In genomic region chr6:88246654-88247053, GRCh38 we compare ENCODE assay signal across 1 cellular context.
TF ChIP-seq lines count a peak whose summit lies in the region.

No MANE protein-coding gene starts in this region.

TF ChIP-seq in K562, 482 proteins besides CTCF, POLR2A, EP300 and RAD21 (continued from another document):
- TF ChIP-seq NFE2L1 (tag; IDR thresholded peaks at IDR 0.05; ENCODE audit: borderline replicate concordance, low read depth), result peak; percentile 20; the same call in 1 of the 2 replicates
- TF ChIP-seq CREB1 (IDR thresholded peaks at IDR 0.05), result no peak
- TF ChIP-seq CREB1 (CRISPR knock-in tag; IDR thresholded peaks at IDR 0.05), result no peak
- TF ChIP-seq PHF21A (IDR thresholded peaks at IDR 0.05; ENCODE audit: borderline replicate concordance, low read depth), result no peak
- peak; percentile 52; the same call in 1 of the 2 replicates for TF ChIP-seq PML (IDR thresholded peaks at IDR 0.05; ENCODE audit: low read length)
- peak; percentile 91 for TF ChIP-seq NFE2 (IDR thresholded peaks at IDR 0.05; ENCODE audit: low read depth)
- TF ChIP-seq SRSF9 (IDR thresholded peaks at IDR 0.05; ENCODE audit: borderline replicate concordance, low read depth, low read length), result no peak
- TF ChIP-seq ZNF696 (CRISPR knock-in tag; conservative IDR thresholded peaks at IDR 0.05), result no peak
- TF ChIP-seq DPF2 (IDR thresholded peaks at IDR 0.05), result peak; percentile 80
- peak; percentile 37 for TF ChIP-seq CCNT2 (IDR thresholded peaks at IDR 0.05; ENCODE audit: borderline replicate concordance, extremely low read depth, insufficient read length, low read depth, low read length)
- no peak for TF ChIP-seq ZNF644 (tag; IDR thresholded peaks at IDR 0.05; ENCODE audit: low read depth)
- peak; percentile 45 for TF ChIP-seq SOX6 (IDR thresholded peaks at IDR 0.05)
- TF ChIP-seq NFIC (IDR thresholded peaks at IDR 0.05), result 0 out of 2 replicates have a peak, but pooled peaks have one; percentile 17
- peak; percentile 64 for TF ChIP-seq MAFK (IDR thresholded peaks at IDR 0.05; ENCODE audit: low read length)
- peak; percentile 66 for TF ChIP-seq MAFF (IDR thresholded peaks at IDR 0.05; ENCODE audit: low read length)
- 0 out of 2 replicates have a peak, but pooled peaks have one; percentile 38 for TF ChIP-seq FOXM1 (IDR thresholded peaks at IDR 0.05; ENCODE audit: low read depth)
- no peak for TF ChIP-seq FOXM1 (CRISPR knock-in tag; IDR thresholded peaks at IDR 0.05; ENCODE audit: low read depth)
- TF ChIP-seq EZH2 (IDR thresholded peaks at IDR 0.05; ENCODE audit: borderline replicate concordance, low read depth, low read length), result no peak
- no peak for TF ChIP-seq TCF7L2 (IDR thresholded peaks at IDR 0.05; ENCODE audit: low read depth, low read length)
- TF ChIP-seq YBX1 (IDR thresholded peaks at IDR 0.05), result no peak
- no peak for TF ChIP-seq ESRRA (IDR thresholded peaks at IDR 0.05; ENCODE audit: borderline replicate concordance, low read depth)
- no peak for TF ChIP-seq TARDBP (IDR thresholded peaks at IDR 0.05)
- peak; percentile 86 for TF ChIP-seq ARID1B (IDR thresholded peaks at IDR 0.05)
- TF ChIP-seq MCM5 (IDR thresholded peaks at IDR 0.05; ENCODE audit: low read depth), result no peak
- TF ChIP-seq SREBF2 (CRISPR knock-in tag; IDR thresholded peaks at IDR 0.05), result no peak
- TF ChIP-seq ZMIZ1 (IDR thresholded peaks at IDR 0.05; ENCODE audit: low read depth in 2 of 2, low read length in 2 of 2), result no peak
- TF ChIP-seq ARID3A (IDR thresholded peaks at IDR 0.05; ENCODE audit: borderline replicate concordance, low read depth, low read length), result peak; percentile 44; the same call in 1 of the 2 replicates
